Comparison of ENCODE assay signal across 17 cellular contexts in genomic region chr20:17580905-17581304, GRCh38. TPM values are rescaled to one million over a fixed set of nuclear protein-coding genes. Genes with fewer than 3 reads are reported as not detected.
DNase-seq lines count a peak whose midpoint lies in the region; ATAC-seq and TF ChIP-seq lines count a peak whose summit lies in the region.
"Had no signal": no experiment of that assay in that cellular context is flagged by ENCODE, and none has a peak within 500 bp of the region (broad histone marks: within the 10 kb centered on the region; RNA-seq: fewer than 3 reads in every experiment).

No MANE protein-coding gene starts in this region.

- CTCF ChIA-PET in MCF 10A (lab: Yijun Ruan, JAX) (interaction anchor here (0.7 to 2.1 kb wide), 8 partner anchors 9 to 385 kb away, joined by 3 to 11 read pairs (median 3); partner anchors contain the start of gene DSTN), mammary epithelial cell (lab: Charles Lee; ENCODE audit: low non-redundant PET) (interaction anchor here (0.6 kb wide), 1 partner anchor 83 kb away, joined by 6 read pairs; no protein-coding TSS in a partner anchor)

- H3K4me3 Mint-ChIP-seq in MCF 10A (ENCODE audit: unreplicated experiment): no peak overlapping the region
- peak overlapping the region; percentile 1 for H3K4me3 Mint-ChIP-seq in natural killer cell treated with Interleukin-12 subunit alpha and Interleukin-12 subunit beta and Interleukin-15 and Interleukin-18, amount 100 ng/mL, for 72 hours
- no peak overlapping the region for H3K4me3 Mint-ChIP-seq in mesothelial cell of epicardium

- H4K20me1 ChIP-seq in mammary epithelial cell (ENCODE audit: insufficient read depth, low read length): peaks cover 13% of the 10 kb centered on the region

- WGBS in mammary epithelial cell (ENCODE audit: low coverage, missing lambda C conversion rate): 100% methylated on average over 2 of the region's 2 CpGs

- H3K36me3 ChIP-seq in mammary epithelial cell (ENCODE audit: insufficient read depth, low read length) (peaks cover 7% of the 10 kb centered on the region), tibial artery (peaks cover 8 to 14% (median 11%) of the 10 kb centered on the region in 3 donors), H7 (replicated peaks; ENCODE audit: control insufficient read depth, insufficient read depth, low read length) (no peaks in the 10 kb centered on the region)

- no peak overlapping the region for H3K4me2 ChIP-seq in mammary epithelial cell (ENCODE audit: insufficient read depth, low read depth, low read length)

- peaks cover 22% of the 10 kb centered on the region for H3K4me1 ChIP-seq in mammary epithelial cell (ENCODE audit: insufficient read depth, low read length)
- H3K4me1 ChIP-seq in tibial artery: peaks cover 0 to 100% (median 63%) of the 10 kb centered on the region in 4 donors

- no peaks in the 10 kb centered on the region for H3K27me3 Mint-ChIP-seq in MCF 10A (ENCODE audit: insufficient read depth, unreplicated experiment)
- H3K27me3 Mint-ChIP-seq in natural killer cell treated with Interleukin-12 subunit alpha and Interleukin-12 subunit beta and Interleukin-15 and Interleukin-18, amount 100 ng/mL, for 72 hours: no peaks in the 10 kb centered on the region
- H3K27me3 Mint-ChIP-seq in mesothelial cell of epicardium (ENCODE audit: low read depth): no peaks in the 10 kb centered on the region

- H3K9me3 ChIP-seq in mammary epithelial cell (replicated peaks; ENCODE audit: insufficient read depth, low read length): no peaks in the 10 kb centered on the region
- H3K9me3 ChIP-seq in tibial artery: no peaks in the 10 kb centered on the region

- H3K27ac ChIP-seq in mammary epithelial cell (ENCODE audit: insufficient read depth, low read depth, low read length) (no peak overlapping the region), tibial artery (peak overlapping the region; percentile 50 to 99)
- H3K27ac ChIP-seq: 22Rv1, HL-60 had no signal

- H3K4me3 ChIP-seq in mammary epithelial cell (replicated peaks in 1 of 3; ENCODE audit: insufficient read depth in 1 of 3, low read depth in 2 of 3, low read length in 3 of 3) (no peak overlapping the region), tibial artery (peak overlapping the region; percentile 14 to 85), H7 (ENCODE audit: insufficient read depth, low read depth, low read length) (no peak overlapping the region)

- in situ Hi-C loops in mammary epithelial cell (cut with MboI; ENCODE audit: low sequenced_read_pairs in 2 of 2): no loop called here

- peaks cover 99% of the 10 kb centered on the region for H3K79me2 ChIP-seq in mammary epithelial cell (ENCODE audit: insufficient read depth, low read length)

- POLR2A ChIA-PET in MCF 10A (lab: Yijun Ruan, JAX): interaction anchor here (0.6 to 9.3 kb wide), 7 partner anchors 9 to 409 kb away, joined by 3 to 168 read pairs (median 3); partner anchors contain the start of gene DSTN

- dilution Hi-C loops in mammary epithelial cell (cut with HindIII; ENCODE audit: low sequenced_read_pairs): no loop called here

- peaks cover 29% of the 10 kb centered on the region for H3K36me3 Mint-ChIP-seq in MCF 10A (ENCODE audit: insufficient read depth, unreplicated experiment)
- H3K36me3 Mint-ChIP-seq in natural killer cell treated with Interleukin-12 subunit alpha and Interleukin-12 subunit beta and Interleukin-15 and Interleukin-18, amount 100 ng/mL, for 72 hours: no peaks in the 10 kb centered on the region
- peaks cover 7% of the 10 kb centered on the region for H3K36me3 Mint-ChIP-seq in mesothelial cell of epicardium

- intact Hi-C loops in MCF 10A (cut with micrococcal nuclease): no loop called here
- intact Hi-C loops in mammary epithelial cell (cut with micrococcal nuclease): no loop called here
- intact Hi-C loops in tibial artery (cut with DNase I; ENCODE audit: low total_unique reads): no loop called here

- no peak overlapping the region for H3K9ac ChIP-seq in mammary epithelial cell (ENCODE audit: insufficient read depth, low read length)

- DNase-seq in MCF 10A (ENCODE audit: unreplicated experiment) (no peak), mammary epithelial cell (no peak), tibial artery (no peak), mesothelial cell of epicardium (ENCODE audit: low spot score in 2 of 2, unreplicated experiment in 2 of 2) (no peak), RPMI8226 (no peak), H7 (no peak)
- no peak for DNase-seq in natural killer cell treated with Interleukin-12 subunit alpha and Interleukin-12 subunit beta and Interleukin-15 and Interleukin-18, amount 100 ng/mL, for 72 hours (ENCODE audit: low spot score)
- DNase-seq: C1 segment of cervical spinal cord; KBM-7; NCI-H1048; NCI-H2107; NCI-H69; NK-92 treated with Interleukin-12 subunit alpha and Interleukin-12 subunit beta, amount 100 ng/mL, for 24 hours; OCI-M1 had no signal

- BruUV-seq in MCF 10A (replicated peaks; lab: Mats Ljungman, UMichigan) (no TSS peak), mammary epithelial cell (replicated peaks; lab: Mats Ljungman, UMichigan) (no TSS peak)

- no peak overlapping the region for H2AFZ ChIP-seq in mammary epithelial cell (ENCODE audit: low read depth, low read length)

- peaks cover 39% of the 10 kb centered on the region for H3K4me1 Mint-ChIP-seq in MCF 10A (ENCODE audit: insufficient read depth, unreplicated experiment)
- peaks cover 32 to 40% of the 10 kb centered on the region in 2 donors for H3K4me1 Mint-ChIP-seq in natural killer cell treated with Interleukin-12 subunit alpha and Interleukin-12 subunit beta and Interleukin-15 and Interleukin-18, amount 100 ng/mL, for 72 hours (ENCODE audit: low read depth in 2 of 2)
- peaks cover 19% of the 10 kb centered on the region for H3K4me1 Mint-ChIP-seq in mesothelial cell of epicardium

- TF ChIP-seq CTCF in MCF 10A (IDR thresholded peaks at IDR 0.05; ENCODE audit: unreplicated experiment): no peak
- no peak for TF ChIP-seq CTCF in mammary epithelial cell (conservative IDR thresholded peaks at IDR 0.05 in 1 of 2, IDR thresholded peaks at IDR 0.05 in 1 of 2; ENCODE audit: extremely low read depth in 1 of 2, insufficient read depth in 1 of 2, low read depth in 1 of 2, low read length in 2 of 2)
- no peak for TF ChIP-seq CTCF in tibial artery (IDR thresholded peaks at IDR 0.05)
- no peak for TF ChIP-seq CTCF in mesothelial cell of epicardium (IDR thresholded peaks at IDR 0.05; ENCODE audit: unreplicated experiment)

- H3K27me3 ChIP-seq in mammary epithelial cell (ENCODE audit: insufficient read depth, low read length) (no peaks in the 10 kb centered on the region), tibial artery (no peaks in the 10 kb centered on the region), H7 (ENCODE audit: control insufficient read depth, insufficient read depth, low read length) (no peaks in the 10 kb centered on the region)

- ATAC-seq in esophagus mucosa: peak; percentile 72
- peak; percentile 69 to 73 for ATAC-seq in natural killer cell treated with Interleukin-12 subunit alpha and Interleukin-12 subunit beta and Interleukin-15 and Interleukin-18, amount 100 ng/mL, for 72 hours

- H3K27ac Mint-ChIP-seq in MCF 10A (ENCODE audit: low read depth, unreplicated experiment): peak overlapping the region; percentile 6
- peak overlapping the region; percentile 33 to 60 for H3K27ac Mint-ChIP-seq in natural killer cell treated with Interleukin-12 subunit alpha and Interleukin-12 subunit beta and Interleukin-15 and Interleukin-18, amount 100 ng/mL, for 72 hours
- no peak overlapping the region for H3K27ac Mint-ChIP-seq in mesothelial cell of epicardium

- H3K9me3 Mint-ChIP-seq in MCF 10A (ENCODE audit: unreplicated experiment): no peaks in the 10 kb centered on the region
- H3K9me3 Mint-ChIP-seq in natural killer cell treated with Interleukin-12 subunit alpha and Interleukin-12 subunit beta and Interleukin-15 and Interleukin-18, amount 100 ng/mL, for 72 hours: no peaks in the 10 kb centered on the region
- no peaks in the 10 kb centered on the region for H3K9me3 Mint-ChIP-seq in mesothelial cell of epicardium

RNA-seq across cellular contexts. Expression of gene DSTN, which starts 11.0 kb away (rescaled TPM):
- total RNA-seq in MCF 10A (2022) (217 and 280 TPM in 2 replicates), mammary epithelial cell (100 to 1,000 TPM; 398 to 428 TPM), esophagus mucosa (222 TPM), mesothelial cell of epicardium (192 to 199 TPM (median 193 TPM) in 3 replicates)
- 211 TPM for polyA plus RNA-seq in mammary epithelial cell
- 110 TPM for polyA minus RNA-seq in mammary epithelial cell
- total RNA-seq in natural killer cell treated with Interleukin-12 subunit alpha and Interleukin-12 subunit beta and Interleukin-15 and Interleukin-18, amount 100 ng/mL, for 72 hours: 10 to 100 TPM; 42.5 to 59.1 TPM
- 112 and 126 TPM in 2 replicates for total RNA-seq in H7 (2014; rRNA removed; shearing (Covaris generic))

RNA-seq across cellular contexts. Expression of gene BFSP1, which starts 49.7 kb away (rescaled TPM):
- total RNA-seq in MCF 10A (2022) (3.5 and 3.9 TPM in 2 replicates), mammary epithelial cell (1 to 10 TPM; 1.3 to 3.2 TPM), esophagus mucosa (1.3 TPM), mesothelial cell of epicardium (5.2 to 5.8 TPM (median 5.7 TPM) in 3 replicates)
- 2.2 TPM for polyA plus RNA-seq in mammary epithelial cell
- polyA minus RNA-seq in mammary epithelial cell: not detected
- under 1 TPM; 0.14 to 0.20 TPM for total RNA-seq in natural killer cell treated with Interleukin-12 subunit alpha and Interleukin-12 subunit beta and Interleukin-15 and Interleukin-18, amount 100 ng/mL, for 72 hours
- total RNA-seq in H7 (2014; rRNA removed; shearing (Covaris generic)): 3.1 and 5.0 TPM in 2 replicates

Comparison
In these comparisons a context has a peak if more than half of its experiments do, and no peak if none do; other contexts are left out.
1. H3K4me3 ChIP-seq: peak in tibial artery (2 of 2); none in mammary epithelial cell (0 of 3) and H7 (single experiment).